Comparison of ENCODE assay signal across 27 cellular contexts in genomic region chr4:149951501-149951900, GRCh38.
"Had no signal": no experiment of that assay in that cellular context is flagged by ENCODE, and none has a peak within 500 bp of the region (broad histone marks: within the 10 kb centered on the region; RNA-seq: fewer than 3 reads in every experiment).

No MANE protein-coding gene starts in this region.

- H3K4me2 ChIP-seq: hepatocyte had no signal

- ATAC-seq: activated CD4-positive, CD25-positive, alpha-beta regulatory T cell treated with anti-CD3 and anti-CD28 coated beads, Interleukin-2, amount 50 U/mL, for 24 hours; gastroesophageal sphincter; left ventricle myocardium superior; mucosa of descending colon; natural killer cell treated with Interleukin-12 subunit alpha and Interleukin-12 subunit beta and Interleukin-15 and Interleukin-18, amount 100 ng/mL, for 72 hours; right lobe of liver; stimulated activated naive CD8-positive, alpha-beta T cell treated with anti-CD3 and anti-CD28 coated beads, Interleukin-15, Interleukin-2, amounts not matched to agents 100 U/mL and 50 U/mL, for 24 hours had no signal

- H3K36me3 ChIP-seq: brain microvascular endothelial cell, gastroesophageal sphincter, ovary, right lobe of liver, thoracic aorta, WERI-Rb-1 had no signal

- DNase-seq: activated CD4-positive, alpha-beta T cell treated with anti-CD3 and anti-CD28 coated beads for 48 hours; activated CD4-positive, alpha-beta T cell treated with anti-CD3 and anti-CD28 coated beads, Interleukin-2, amount 50 U/mL, for 48 hours; activated CD8-positive, alpha-beta memory T cell treated with anti-CD3 and anti-CD28 coated beads for 24 hours; activated gamma-delta T cell; activated naive CD4-positive, alpha-beta T cell treated with anti-CD3 and anti-CD28 coated beads, Interleukin-2, amount 50 U/mL, for 16 hours; amniotic stem cell; brain microvascular endothelial cell; dorsolateral prefrontal cortex; effector memory CD4-positive, alpha-beta T cell; erythroblast; islet precursor cell; left ventricle myocardium superior; mucosa of descending colon; ovary; right lobe of liver; stimulated activated CD4-positive, alpha-beta T cell treated with anti-CD3 and anti-CD28 coated beads, Interleukin-12 subunit alpha, Interleukin-12 subunit beta, amount 100 ng/mL, for 4 hours; stimulated activated CD4-positive, alpha-beta T cell treated with anti-CD3 and anti-CD28 coated beads, Interleukin-4, amount 100 ng/mL, for 1 hour; stimulated activated naive CD8-positive, alpha-beta T cell treated with anti-CD3 and anti-CD28 coated beads, Interleukin-15, Interleukin-2, amounts not matched to agents 100 U/mL and 50 U/mL, for 24 hours; trophoblast cell; WERI-Rb-1 had no signal

- H2AFZ ChIP-seq: hepatocyte had no signal

- H3K9me3 ChIP-seq: gastroesophageal sphincter, mucosa of descending colon, ovary, right lobe of liver, thoracic aorta had no signal

- H3K4me3 ChIP-seq: coronary artery, dorsolateral prefrontal cortex, gastroesophageal sphincter, hepatocyte, mucosa of descending colon, ovary, right lobe of liver, skin epidermis, thoracic aorta had no signal

- H3K27ac ChIP-seq: brain microvascular endothelial cell, coronary artery, dorsolateral prefrontal cortex, gastroesophageal sphincter, hepatocyte, ovary, right lobe of liver, skin epidermis, thoracic aorta, WERI-Rb-1 had no signal

- H3K4me1 ChIP-seq: gastroesophageal sphincter, right lobe of liver had no signal

- H3K27me3 ChIP-seq: brain microvascular endothelial cell, dorsolateral prefrontal cortex, gastroesophageal sphincter, hepatocyte, ovary, right lobe of liver had no signal

- H3K79me2 ChIP-seq: hepatocyte had no signal
